Comparison of ENCODE assay signal across 13 cellular contexts in the genomic region with DNA sequence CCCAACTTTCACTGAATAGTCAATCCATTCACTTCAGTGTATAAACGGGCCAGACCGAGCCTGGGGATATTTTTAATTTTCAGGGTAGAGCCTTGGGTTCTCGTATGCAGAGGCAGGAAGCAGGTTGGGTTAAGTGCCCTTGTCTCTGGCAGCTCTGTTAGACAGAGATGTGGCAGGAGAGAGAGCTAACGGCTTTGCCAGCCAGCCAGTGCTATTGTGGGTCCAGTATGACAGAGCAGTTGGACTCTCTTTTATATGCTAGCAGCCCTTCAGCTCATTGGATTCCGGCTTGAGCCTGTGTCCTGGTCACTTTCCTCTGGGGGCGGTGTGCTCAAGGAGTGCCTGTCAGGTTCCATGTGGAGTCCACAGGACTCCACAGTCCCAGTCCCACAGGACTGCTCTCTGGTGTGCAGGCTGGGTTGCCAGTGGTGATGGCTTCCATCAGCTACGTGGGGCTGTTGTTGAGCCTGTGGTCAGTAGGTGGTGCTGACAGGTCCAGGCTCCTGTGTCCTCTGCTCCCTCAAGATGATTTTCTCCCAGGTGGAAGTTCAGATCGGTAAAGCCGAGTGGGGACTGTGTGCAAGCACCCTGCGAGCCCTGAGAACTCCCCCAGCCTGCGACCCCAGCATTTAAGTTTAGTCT. TPM values are rescaled to one million over a fixed set of nuclear protein-coding genes. Genes with fewer than 3 reads are reported as not detected.
DNase-seq lines count a peak whose midpoint lies in the region; ATAC-seq and TF ChIP-seq lines count a peak whose summit lies in the region.
"Had no signal": no experiment of that assay in that cellular context is flagged by ENCODE, and none has a peak within 500 bp of the region (broad histone marks: within the 10 kb centered on the region; RNA-seq: fewer than 3 reads in every experiment).

No MANE protein-coding gene starts in this region.

- H4K20me1 ChIP-seq in hepatocyte (ENCODE audit: insufficient read depth, poor library complexity, severe bottlenecking) (peaks cover 64% of the 10 kb centered on the region), mammary epithelial cell (ENCODE audit: insufficient read depth, low read length) (peaks cover 6% of the 10 kb centered on the region)

- H3K9me3 Mint-ChIP-seq in activated T-cell treated with anti-CD3 and anti-CD28 coated beads, Interleukin-2, amount 50 U/mL, for 72 hours: no peaks in the 10 kb centered on the region
- no peaks in the 10 kb centered on the region for H3K9me3 Mint-ChIP-seq in activated T-cell treated with anti-CD3 and anti-CD28 coated beads, Interleukin-2, amount 50 U/mL, for 4 hours
- H3K9me3 Mint-ChIP-seq: activated naive CD8-positive, alpha-beta T cell treated with anti-CD3 and anti-CD28 coated beads, Interleukin-2, amount 10 ng/mL, durations not matched to agents 7 days and 5 days had no signal

- TF ChIP-seq CTCF in hepatocyte (IDR thresholded peaks at IDR 0.05; ENCODE audit: poor library complexity) (peak; percentile 22), testis (IDR thresholded peaks at IDR 0.05) (no peak), mammary epithelial cell (conservative IDR thresholded peaks at IDR 0.05 in 1 of 2, IDR thresholded peaks at IDR 0.05 in 1 of 2; ENCODE audit: extremely low read depth in 1 of 2, insufficient read depth in 1 of 2, low read depth in 1 of 2, low read length in 2 of 2) (peak in 1 of 2 donors; percentile 24)

- H3K4me2 ChIP-seq in hepatocyte (no peak overlapping the region), mammary epithelial cell (ENCODE audit: insufficient read depth, low read depth, low read length) (no peak overlapping the region)
- H3K4me2 ChIP-seq: BLaER1 treated with 17β-estradiol and CSF1 and Interleukin-3, amounts not matched to agents 10 nM and 100 nM had no signal

- ATAC-seq in activated T-cell treated with anti-CD3 and anti-CD28 coated beads, Interleukin-2, amount 50 U/mL, for 72 hours (replicated peaks in 1 of 2): no peak
- no peak for ATAC-seq in activated T-cell treated with anti-CD3 and anti-CD28 coated beads, Interleukin-2, amount 50 U/mL, for 4 hours
- ATAC-seq in GM21528 (IDR thresholded peaks at IDR 0.05; ENCODE audit: low FRiP score, unreplicated experiment): no peak
- ATAC-seq: gastrocnemius medialis had no signal

- H3K79me2 ChIP-seq in hepatocyte (peaks cover 92% of the 10 kb centered on the region), mammary epithelial cell (ENCODE audit: insufficient read depth, low read length) (peaks cover 90% of the 10 kb centered on the region)

- H3K27ac Mint-ChIP-seq in activated T-cell treated with anti-CD3 and anti-CD28 coated beads, Interleukin-2, amount 50 U/mL, for 72 hours: peak overlapping the region; percentile 79
- H3K27ac Mint-ChIP-seq: activated naive CD8-positive, alpha-beta T cell treated with anti-CD3 and anti-CD28 coated beads, Interleukin-2, amount 10 ng/mL, durations not matched to agents 7 days and 5 days had no signal

- no peak for TF ChIP-seq POLR2A in testis (IDR thresholded peaks at IDR 0.05)

- H3K27me3 ChIP-seq in hepatocyte (no peaks in the 10 kb centered on the region), testis (no peaks in the 10 kb centered on the region), mammary epithelial cell (ENCODE audit: insufficient read depth, low read length) (no peaks in the 10 kb centered on the region)
- H3K27me3 ChIP-seq: BLaER1 treated with 17β-estradiol and CSF1 and Interleukin-3, amounts not matched to agents 10 nM and 100 nM; gastrocnemius medialis; neutrophil had no signal

- peak overlapping the region; percentile 26 for H3K27ac ChIP-seq in angular gyrus (ENCODE audit: low read depth, low read length)
- no peak overlapping the region for H3K27ac ChIP-seq in hepatocyte
- H3K27ac ChIP-seq in testis: no peak overlapping the region
- H3K27ac ChIP-seq in mammary epithelial cell (ENCODE audit: insufficient read depth, low read depth, low read length): no peak overlapping the region
- H3K27ac ChIP-seq: BLaER1 treated with 17β-estradiol and CSF1 and Interleukin-3, amounts not matched to agents 10 nM and 100 nM; gastrocnemius medialis; neutrophil had no signal

- intact Hi-C loops in testis (cut with DNase I; ENCODE audit: low total_unique reads): no loop called here
- intact Hi-C loops in mammary epithelial cell (cut with micrococcal nuclease): no loop called here

- peaks cover 3 to 22% of the 10 kb centered on the region in 2 donors for H3K36me3 Mint-ChIP-seq in activated T-cell treated with anti-CD3 and anti-CD28 coated beads, Interleukin-2, amount 50 U/mL, for 72 hours (ENCODE audit: insufficient read depth in 2 of 2)
- peaks cover 52% of the 10 kb centered on the region for H3K36me3 Mint-ChIP-seq in activated T-cell treated with anti-CD3 and anti-CD28 coated beads, Interleukin-2, amount 50 U/mL, for 4 hours (ENCODE audit: insufficient read depth)

- DNase-seq in activated T-cell treated with anti-CD3 and anti-CD28 coated beads, Interleukin-2, amount 50 U/mL, for 72 hours: no peak
- DNase-seq in activated T-cell treated with anti-CD3 and anti-CD28 coated beads, Interleukin-2, amount 50 U/mL, for 4 hours: no peak
- DNase-seq in hepatocyte (ENCODE audit: low spot score) (peak; percentile 39), testis (peak; percentile 46), medulla oblongata (ENCODE audit: extremely low spot score) (no peak), mammary epithelial cell (no peak)
- DNase-seq: activated naive CD8-positive, alpha-beta T cell treated with anti-CD3 and anti-CD28 coated beads, Interleukin-2, amount 10 ng/mL, durations not matched to agents 7 days and 5 days; gastrocnemius medialis had no signal

- peaks cover 47% of the 10 kb centered on the region for H3K4me1 Mint-ChIP-seq in activated T-cell treated with anti-CD3 and anti-CD28 coated beads, Interleukin-2, amount 50 U/mL, for 72 hours (ENCODE audit: low read depth)
- H3K4me1 Mint-ChIP-seq in activated T-cell treated with anti-CD3 and anti-CD28 coated beads, Interleukin-2, amount 50 U/mL, for 4 hours (ENCODE audit: low read depth): peaks cover 40% of the 10 kb centered on the region

- H3K4me1 ChIP-seq in hepatocyte (ENCODE audit: insufficient read depth) (peaks cover 7% of the 10 kb centered on the region), testis (peaks cover 6% of the 10 kb centered on the region), mammary epithelial cell (ENCODE audit: insufficient read depth, low read length) (peaks cover 16% of the 10 kb centered on the region)

- no TSS peak for BruUV-seq in mammary epithelial cell (replicated peaks; lab: Mats Ljungman, UMichigan)

- no peak overlapping the region for H3K4me3 Mint-ChIP-seq in activated T-cell treated with anti-CD3 and anti-CD28 coated beads, Interleukin-2, amount 50 U/mL, for 72 hours
- no peak overlapping the region for H3K4me3 Mint-ChIP-seq in activated T-cell treated with anti-CD3 and anti-CD28 coated beads, Interleukin-2, amount 50 U/mL, for 4 hours
- H3K4me3 Mint-ChIP-seq: activated naive CD8-positive, alpha-beta T cell treated with anti-CD3 and anti-CD28 coated beads, Interleukin-2, amount 10 ng/mL, durations not matched to agents 7 days and 5 days had no signal

- H3K9me3 ChIP-seq in hepatocyte (ENCODE audit: low read depth) (no peaks in the 10 kb centered on the region), testis (no peaks in the 10 kb centered on the region), mammary epithelial cell (replicated peaks; ENCODE audit: insufficient read depth, low read length) (no peaks in the 10 kb centered on the region)
- H3K9me3 ChIP-seq: BLaER1 treated with 17β-estradiol and CSF1 and Interleukin-3, amounts not matched to agents 10 nM and 100 nM; gastrocnemius medialis; neutrophil had no signal

- in situ Hi-C loops in mammary epithelial cell (cut with MboI; ENCODE audit: low sequenced_read_pairs in 2 of 2): no loop called here

- H3K4me3 ChIP-seq in hepatocyte (no peak overlapping the region), testis (no peak overlapping the region), mammary epithelial cell (replicated peaks in 1 of 3; ENCODE audit: insufficient read depth in 1 of 3, low read depth in 2 of 3, low read length in 3 of 3) (no peak overlapping the region)
- H3K4me3 ChIP-seq: BLaER1 treated with 17β-estradiol and CSF1 and Interleukin-3, amounts not matched to agents 10 nM and 100 nM; gastrocnemius medialis had no signal

- H3K9ac ChIP-seq in mammary epithelial cell (ENCODE audit: insufficient read depth, low read length): no peak overlapping the region

- no peak overlapping the region for H2AFZ ChIP-seq in hepatocyte
- H2AFZ ChIP-seq in mammary epithelial cell (ENCODE audit: low read depth, low read length): no peak overlapping the region

- WGBS in hepatocyte (ENCODE audit: low lambda C conversion rate, missing lambda C conversion rate): 79% methylated on average over 11 of the region's 11 CpGs
- 82 to 85% methylated on average over 7 to 11 of the region's 11 CpGs for WGBS in testis, 2 donors
- 83% methylated on average over 8 of the region's 11 CpGs for WGBS in mammary epithelial cell (ENCODE audit: low coverage, missing lambda C conversion rate)

- H3K36me3 ChIP-seq in hepatocyte (replicated peaks; ENCODE audit: insufficient read depth, low read depth) (no peaks in the 10 kb centered on the region), testis (ENCODE audit: low read depth, missing control alignments) (no peaks in the 10 kb centered on the region), mammary epithelial cell (ENCODE audit: insufficient read depth, low read length) (peaks cover 59% of the 10 kb centered on the region)

- dilution Hi-C loops in mammary epithelial cell (cut with HindIII; ENCODE audit: low sequenced_read_pairs): loop anchor here (25.0 kb wide), 1 partner anchor 182 kb away; no protein-coding TSS in a partner anchor

- CTCF ChIA-PET in mammary epithelial cell (lab: Charles Lee; ENCODE audit: low non-redundant PET): interaction anchor here (0.5 kb wide), 1 partner anchor 249 kb away, joined by 11 read pairs; no protein-coding TSS in a partner anchor

- no peaks in the 10 kb centered on the region for H3K27me3 Mint-ChIP-seq in activated T-cell treated with anti-CD3 and anti-CD28 coated beads, Interleukin-2, amount 50 U/mL, for 72 hours (ENCODE audit: low read depth)
- H3K27me3 Mint-ChIP-seq in activated T-cell treated with anti-CD3 and anti-CD28 coated beads, Interleukin-2, amount 50 U/mL, for 4 hours (ENCODE audit: low read depth): no peaks in the 10 kb centered on the region
- H3K27me3 Mint-ChIP-seq: activated naive CD8-positive, alpha-beta T cell treated with anti-CD3 and anti-CD28 coated beads, Interleukin-2, amount 10 ng/mL, durations not matched to agents 7 days and 5 days had no signal

- no peaks in the 10 kb centered on the region for H3K9me2 ChIP-seq in hepatocyte (replicated peaks; ENCODE audit: insufficient read depth)

RNA-seq across cellular contexts. Expression of gene CLTA, which starts 14.3 kb away (rescaled TPM):
- 10 to 100 TPM; 86.8 to 91.6 TPM for total RNA-seq in activated T-cell treated with anti-CD3 and anti-CD28 coated beads, Interleukin-2, amount 50 U/mL, for 72 hours
- 100 to 1,000 TPM; 182 to 195 (median 183) TPM for total RNA-seq in activated T-cell treated with anti-CD3 and anti-CD28 coated beads, Interleukin-2, amount 50 U/mL, for 4 hours
- total RNA-seq in hepatocyte (317 and 339 TPM in 2 replicates), testis (100 to 1,000 TPM; 135 to 168 TPM), mammary epithelial cell (100 to 1,000 TPM; 130 to 217 TPM)
- polyA plus RNA-seq in hepatocyte (283 and 313 TPM in 2 replicates), testis (ENCODE audit: insufficient read depth, low read depth, low replicate concordance) (208 TPM), mammary epithelial cell (231 TPM)
- polyA minus RNA-seq in mammary epithelial cell: 60.1 TPM

RNA-seq across cellular contexts. Expression of gene CCIN, which starts 35.8 kb away (rescaled TPM):
- under 1 TPM in 1 of 2 donors, not detected in 1; 0.12 TPM for total RNA-seq in activated T-cell treated with anti-CD3 and anti-CD28 coated beads, Interleukin-2, amount 50 U/mL, for 72 hours
- total RNA-seq in activated T-cell treated with anti-CD3 and anti-CD28 coated beads, Interleukin-2, amount 50 U/mL, for 4 hours: not detected
- total RNA-seq in hepatocyte (not detected in 2 replicates), testis (10 to 100 TPM; 48.7 to 84.8 TPM), mammary epithelial cell (not detected)
- polyA plus RNA-seq in hepatocyte (0.23 TPM in 1 of 2 replicates, not detected in the other), testis (ENCODE audit: insufficient read depth, low read depth, low replicate concordance) (171 TPM), mammary epithelial cell (not detected)
- polyA minus RNA-seq in mammary epithelial cell: not detected
- total RNA-seq: gastrocnemius medialis, NCI-H460 had no signal

RNA-seq across cellular contexts. Expression of gene GNE, which starts 53.2 kb away (rescaled TPM):
- total RNA-seq in activated T-cell treated with anti-CD3 and anti-CD28 coated beads, Interleukin-2, amount 50 U/mL, for 72 hours: 10 to 100 TPM; 19.1 to 19.5 TPM
- total RNA-seq in activated T-cell treated with anti-CD3 and anti-CD28 coated beads, Interleukin-2, amount 50 U/mL, for 4 hours: 10 to 100 TPM; 13.8 to 15.2 (median 14.3) TPM
- total RNA-seq in hepatocyte: 14.9 and 17.5 TPM in 2 replicates
- 3.8 and 6.5 TPM in 2 replicates for polyA plus RNA-seq in hepatocyte
- total RNA-seq in testis: 10 to 100 TPM; 22.7 to 26.6 TPM
- polyA plus RNA-seq in testis (ENCODE audit: insufficient read depth, low read depth, low replicate concordance): 13.2 TPM
- 10 to 100 TPM in 1 of 2 donors, 1 to 10 TPM in 1; 8.7 to 16.5 TPM for total RNA-seq in mammary epithelial cell
- polyA plus RNA-seq in mammary epithelial cell: 10.1 TPM
- polyA minus RNA-seq in mammary epithelial cell: 15.0 TPM

Comparison
In these comparisons a context has a peak if more than half of its experiments do, and no peak if none do; other contexts are left out.
1. DNase-seq: peak in hepatocyte (single experiment) and testis (single experiment); none in activated T-cell treated with anti-CD3 and anti-CD28 coated beads, Interleukin-2, amount 50 U/mL, for 72 hours (0 of 2), activated T-cell treated with anti-CD3 and anti-CD28 coated beads, Interleukin-2, amount 50 U/mL, for 4 hours (single experiment), medulla oblongata (single experiment) and mammary epithelial cell (single experiment).
2. RNA of gene CCIN, which starts 35.8 kb away (total RNA-seq): 48.7 to 84.8 TPM in testis; 0.12 TPM in activated T-cell treated with anti-CD3 and anti-CD28 coated beads, Interleukin-2, amount 50 U/mL, for 72 hours, not detected in hepatocyte, not detected in activated T-cell treated with anti-CD3 and anti-CD28 coated beads, Interleukin-2, amount 50 U/mL, for 4 hours and not detected in mammary epithelial cell; every median in the first group is over 10 times any median in the second.